Comparison of ENCODE assay signal across 18 cellular contexts in the genomic region with DNA sequence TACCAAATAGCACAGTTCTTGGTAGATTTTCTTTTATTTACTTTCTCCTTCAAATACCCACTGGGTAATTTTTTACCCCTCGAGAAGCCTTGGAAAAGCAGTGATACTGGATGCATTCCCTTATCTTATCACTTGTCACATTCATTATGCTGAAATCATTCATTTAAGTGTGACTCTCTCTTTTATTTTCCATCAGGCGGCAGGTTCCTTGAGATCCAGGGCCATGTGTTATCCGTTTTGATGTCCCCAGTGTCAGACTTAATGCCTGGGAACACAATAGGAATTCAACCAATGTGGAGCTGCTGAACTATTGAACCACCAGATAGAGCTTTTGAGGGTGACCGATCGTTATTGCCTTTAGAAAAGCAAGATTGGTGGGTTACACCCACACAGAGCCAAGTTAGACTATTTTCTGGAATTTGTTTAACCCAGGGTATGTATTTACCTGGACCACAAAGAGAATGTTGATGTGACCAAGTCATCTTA. TPM values are rescaled to one million over a fixed set of nuclear protein-coding genes. Genes with fewer than 3 reads are reported as not detected.
DNase-seq lines count a peak whose midpoint lies in the region; ATAC-seq and TF ChIP-seq lines count a peak whose summit lies in the region.
"Had no signal": no experiment of that assay in that cellular context is flagged by ENCODE, and none has a peak within 500 bp of the region (broad histone marks: within the 10 kb centered on the region; RNA-seq: fewer than 3 reads in every experiment).

No MANE protein-coding gene starts in this region.

- H3K4me1 ChIP-seq in GM23338 (ENCODE audit: insufficient read depth) = peaks cover 10% of the 10 kb centered on the region
- peaks cover 35% of the 10 kb centered on the region for H3K4me1 ChIP-seq in hepatocyte (ENCODE audit: insufficient read depth)
- H3K4me1 ChIP-seq in lower lobe of right lung = peaks cover 10% of the 10 kb centered on the region
- H3K4me1 ChIP-seq: sigmoid colon had no signal

- POLR2A ChIA-PET in T-cell (lab: Charles Lee) = no interaction called here

- 36% methylated on average over 5 of the region's 5 CpGs for WGBS in hepatocyte (ENCODE audit: low lambda C conversion rate, missing lambda C conversion rate)

- no peak for ATAC-seq in GM23338
- no peak for ATAC-seq in T-cell (replicated peaks in 1 of 4)
- ATAC-seq in lower lobe of right lung = no peak
- no peak for ATAC-seq in GM19324 (IDR thresholded peaks at IDR 0.05; ENCODE audit: low FRiP score, unreplicated experiment)
- ATAC-seq: activated T-cell treated with anti-CD3 and anti-CD28 coated beads, Interleukin-2, amount 50 U/mL, for 4 hours had no signal

- H3K4me1 Mint-ChIP-seq in GM23338 (peaks cover 19% of the 10 kb centered on the region), T-cell (peaks cover 7 to 40% (median 37%) of the 10 kb centered on the region in 3 donors), progenitor cell of endocrine pancreas (ENCODE audit: low read depth) (peaks cover 32% of the 10 kb centered on the region)
- H3K4me1 Mint-ChIP-seq in T-helper 2 cell treated with Interferon-gamma antibody and Interleukin-4, amounts not matched to agents 5 μg/mL and 100 μg/mL, for 36 hours (ENCODE audit: low read depth) = peaks cover 18% of the 10 kb centered on the region

- H3F3A ChIP-seq in GM23338 (replicated peaks; ENCODE audit: low read depth) = no peaks in the 10 kb centered on the region

- H3K4me3 ChIP-seq in GM23338 (no peak overlapping the region), hepatocyte (no peak overlapping the region), lower lobe of right lung (no peak overlapping the region)
- H3K4me3 ChIP-seq: left ventricle myocardium inferior, ovary, Peyer's patch, sigmoid colon had no signal

- H3K27ac Mint-ChIP-seq in GM23338 (no peak overlapping the region), T-cell (peak overlapping the region; percentile 64 to 66), progenitor cell of endocrine pancreas (peak overlapping the region; percentile 83)
- H3K27ac Mint-ChIP-seq in T-helper 2 cell treated with Interferon-gamma antibody and Interleukin-4, amounts not matched to agents 5 μg/mL and 100 μg/mL, for 36 hours = no peak overlapping the region
- H3K27ac Mint-ChIP-seq: activated CD4-positive, alpha-beta memory T cell treated with anti-CD3 and anti-CD28 coated beads, Interleukin-2, amount 10 ng/mL, durations not matched to agents 7 days and 5 days had no signal

- H3K4me3 Mint-ChIP-seq in GM23338 (no peak overlapping the region), T-cell (no peak overlapping the region), progenitor cell of endocrine pancreas (ENCODE audit: low read depth) (no peak overlapping the region)
- no peak overlapping the region for H3K4me3 Mint-ChIP-seq in T-helper 2 cell treated with Interferon-gamma antibody and Interleukin-4, amounts not matched to agents 5 μg/mL and 100 μg/mL, for 36 hours
- H3K4me3 Mint-ChIP-seq: activated CD4-positive, alpha-beta memory T cell treated with anti-CD3 and anti-CD28 coated beads, Interleukin-2, amount 10 ng/mL, durations not matched to agents 7 days and 5 days; activated T-cell treated with anti-CD3 and anti-CD28 coated beads, Interleukin-2, amount 50 U/mL, for 4 hours had no signal

- H3K79me2 ChIP-seq in GM23338 (replicated peaks; ENCODE audit: insufficient read depth) (no peaks in the 10 kb centered on the region), hepatocyte (no peaks in the 10 kb centered on the region)

- no peak for TF ChIP-seq CTCF in GM23338 (conservative IDR thresholded peaks at IDR 0.05; ENCODE audit: low read depth in 2 of 2)
- TF ChIP-seq CTCF in hepatocyte (IDR thresholded peaks at IDR 0.05; ENCODE audit: poor library complexity) = no peak
- TF ChIP-seq CTCF in progenitor cell of endocrine pancreas (IDR thresholded peaks at IDR 0.05; ENCODE audit: unreplicated experiment) = no peak
- TF ChIP-seq CTCF in lower lobe of right lung (IDR thresholded peaks at IDR 0.05) = no peak

- H3K9me3 Mint-ChIP-seq in GM23338 = no peaks in the 10 kb centered on the region; the same call in 1 of the 3 replicates
- peaks cover 0 to 3% (median 0%) of the 10 kb centered on the region in 3 donors for H3K9me3 Mint-ChIP-seq in T-cell
- H3K9me3 Mint-ChIP-seq in progenitor cell of endocrine pancreas (ENCODE audit: low read depth) = no peaks in the 10 kb centered on the region
- H3K9me3 Mint-ChIP-seq in T-helper 2 cell treated with Interferon-gamma antibody and Interleukin-4, amounts not matched to agents 5 μg/mL and 100 μg/mL, for 36 hours = peaks cover 3% of the 10 kb centered on the region
- H3K9me3 Mint-ChIP-seq: activated T-cell treated with anti-CD3 and anti-CD28 coated beads, Interleukin-2, amount 50 U/mL, for 4 hours had no signal

- H3K36me3 Mint-ChIP-seq in GM23338 (ENCODE audit: low read depth) (peaks cover 12% of the 10 kb centered on the region; the same call in 2 of the 3 replicates), T-cell (peaks cover 63% of the 10 kb centered on the region), progenitor cell of endocrine pancreas (ENCODE audit: insufficient read depth) (peaks cover 9% of the 10 kb centered on the region)
- peaks cover 52% of the 10 kb centered on the region for H3K36me3 Mint-ChIP-seq in T-helper 2 cell treated with Interferon-gamma antibody and Interleukin-4, amounts not matched to agents 5 μg/mL and 100 μg/mL, for 36 hours (ENCODE audit: low read depth)

- DNase-seq in GM23338 (ENCODE audit: low spot score) = no peak
- peak in 1 of 34 experiments; percentile 0 for DNase-seq in T-cell
- DNase-seq in hepatocyte (ENCODE audit: low spot score) = no peak
- no peak for DNase-seq in progenitor cell of endocrine pancreas (ENCODE audit: low spot score, unreplicated experiment)
- DNase-seq in lower lobe of right lung = no peak
- no peak for DNase-seq in T-helper 2 cell treated with Interferon-gamma antibody and Interleukin-4, amounts not matched to agents 5 μg/mL and 100 μg/mL, for 36 hours (ENCODE audit: low spot score)
- DNase-seq: activated CD4-positive, alpha-beta memory T cell treated with anti-CD3 and anti-CD28 coated beads, Interleukin-2, amount 10 ng/mL, durations not matched to agents 7 days and 5 days; activated naive CD4-positive, alpha-beta T cell treated with anti-CD3 and anti-CD28 coated beads, Interleukin-2, amount 50 U/mL, for 16 hours; activated T-cell treated with anti-CD3 and anti-CD28 coated beads, Interleukin-2, amount 50 U/mL, for 4 hours; DND-41; GOT3; left ventricle myocardium inferior; NCI-H187 treated with DMSO at 0.1 percent for 48 hours; ovary; Peyer's patch; sigmoid colon; T-helper 9 cell had no signal

- H3K9me2 ChIP-seq in GM23338 (ENCODE audit: insufficient read depth) = peaks cover 6% of the 10 kb centered on the region; the same call in 1 of the 2 replicates
- H3K9me2 ChIP-seq in hepatocyte (replicated peaks; ENCODE audit: insufficient read depth) = no peaks in the 10 kb centered on the region

- H3K4me2 ChIP-seq in GM23338 (no peak overlapping the region), hepatocyte (no peak overlapping the region)

- H4K20me1 ChIP-seq in GM23338 (replicated peaks; ENCODE audit: insufficient read depth) (no peaks in the 10 kb centered on the region), hepatocyte (ENCODE audit: insufficient read depth, poor library complexity, severe bottlenecking) (no peaks in the 10 kb centered on the region)

- intact Hi-C loops in lower lobe of right lung (cut with DNase I) = no loop called here

- H3K27ac ChIP-seq in GM23338 (ENCODE audit: low read depth) (0 out of 2 replicates have a peak overlapping the region, but pooled peaks have one; percentile 32), hepatocyte (peak overlapping the region; percentile 55), lower lobe of right lung (no peak overlapping the region)
- H3K27ac ChIP-seq: left ventricle myocardium inferior, ovary, Peyer's patch, sigmoid colon had no signal

- H3K27me3 Mint-ChIP-seq in GM23338 (ENCODE audit: insufficient read depth, low read depth, poor library complexity) = peaks cover 2% of the 10 kb centered on the region
- no peaks in the 10 kb centered on the region for H3K27me3 Mint-ChIP-seq in T-cell
- H3K27me3 Mint-ChIP-seq in progenitor cell of endocrine pancreas = peaks cover 2% of the 10 kb centered on the region
- no peaks in the 10 kb centered on the region for H3K27me3 Mint-ChIP-seq in T-helper 2 cell treated with Interferon-gamma antibody and Interleukin-4, amounts not matched to agents 5 μg/mL and 100 μg/mL, for 36 hours (ENCODE audit: low read depth)
- H3K27me3 Mint-ChIP-seq: activated CD4-positive, alpha-beta memory T cell treated with anti-CD3 and anti-CD28 coated beads, Interleukin-2, amount 10 ng/mL, durations not matched to agents 7 days and 5 days had no signal

- no peak overlapping the region for H2AFZ ChIP-seq in GM23338
- H2AFZ ChIP-seq in hepatocyte = no peak overlapping the region

- H3K9me3 ChIP-seq in hepatocyte (ENCODE audit: low read depth) (no peaks in the 10 kb centered on the region), lower lobe of right lung (no peaks in the 10 kb centered on the region)
- H3K9me3 ChIP-seq: left ventricle myocardium inferior, ovary, Peyer's patch, sigmoid colon had no signal

- CTCF ChIA-PET in T-cell (lab: Charles Lee) = interaction anchor here (0.5 to 0.7 kb wide), 3 partner anchors 21 to 31 kb away, joined by 3 to 7 read pairs (median 4); no protein-coding TSS in a partner anchor

- H3K36me3 ChIP-seq in GM23338 (ENCODE audit: insufficient read depth) = no peaks in the 10 kb centered on the region
- H3K36me3 ChIP-seq in hepatocyte (replicated peaks; ENCODE audit: insufficient read depth, low read depth) = no peaks in the 10 kb centered on the region
- H3K36me3 ChIP-seq in lower lobe of right lung = no peaks in the 10 kb centered on the region
- H3K36me3 ChIP-seq: left ventricle myocardium inferior, ovary, Peyer's patch, sigmoid colon had no signal

- no peaks in the 10 kb centered on the region for H3K27me3 ChIP-seq in GM23338 (ENCODE audit: insufficient read depth)
- H3K27me3 ChIP-seq in hepatocyte = no peaks in the 10 kb centered on the region
- no peaks in the 10 kb centered on the region for H3K27me3 ChIP-seq in lower lobe of right lung (ENCODE audit: low read depth)
- H3K27me3 ChIP-seq: ovary, Peyer's patch, sigmoid colon had no signal

RNA-seq across cellular contexts. Expression of gene ATP5PO, which starts 51.5 kb away (rescaled TPM):
- 236 and 244 TPM in 2 replicates for total RNA-seq in GM23338 (2014; rRNA removed; shearing (Covaris generic))
- 437 and 522 TPM in 2 replicates for polyA plus RNA-seq in GM23338 (2016; fragmentation: Nextera tagmentation; extraction: Ambion mirVana)
- 100 to 1,000 TPM; 125 to 138 (median 137) TPM for total RNA-seq in T-cell
- 208 and 215 TPM in 2 replicates for total RNA-seq in hepatocyte
- 311 and 354 TPM in 2 replicates for polyA plus RNA-seq in hepatocyte
- total RNA-seq in progenitor cell of endocrine pancreas = 191 and 193 TPM in 2 replicates
- total RNA-seq in lower lobe of right lung = 100 TPM

Comparison
In these comparisons a context has a peak if more than half of its experiments do, and no peak if none do; other contexts are left out.
1. H3K27ac Mint-ChIP-seq: peak in T-cell (2 of 2) and progenitor cell of endocrine pancreas (single experiment); none in GM23338 (single experiment) and T-helper 2 cell treated with Interferon-gamma antibody and Interleukin-4, amounts not matched to agents 5 μg/mL and 100 μg/mL, for 36 hours (single experiment).